ENCODE assay signal across 8 cellular contexts in genomic region chr20:36862857-36863668, GRCh38. TPM values are rescaled to one million over a fixed set of nuclear protein-coding genes. Genes with fewer than 3 reads are reported as not detected.
DNase-seq lines count a peak whose midpoint lies in the region; ATAC-seq and TF ChIP-seq lines count a peak whose summit lies in the region.

No MANE protein-coding gene starts in this region.

- no peaks in the 10 kb centered on the region for H3K9me2 ChIP-seq in OCI-LY1 (ENCODE audit: low read depth, low read length)

- WGBS in gastroesophageal sphincter (ENCODE audit: low coverage in 1 of 2), 2 donors = no CpG with 5 or more reads among the region's 129 CpGs
- WGBS in spleen, 5 donors = 0 to 2% (median 1%) methylated on average over 2 to 129 of the region's 129 CpGs

- H3K27me3 ChIP-seq in OCI-LY1 (ENCODE audit: insufficient read depth, low read length) (no peaks in the 10 kb centered on the region; the same call in 1 of the 2 replicates), gastroesophageal sphincter (no peaks in the 10 kb centered on the region), spleen (replicated peaks in 1 of 7) (peaks cover 0 to 33% (median 0%) of the 10 kb centered on the region in 7 donors)

- H3F3A ChIP-seq in OCI-LY1 (ENCODE audit: insufficient read depth, low read length) = no peaks in the 10 kb centered on the region

- intact Hi-C loops in spleen (cut with DNase I; ENCODE audit: low total_unique reads) = no loop called here

- H3K4me1 ChIP-seq in OCI-LY1 (ENCODE audit: insufficient read depth, low read length, severe bottlenecking) (peaks cover 51% of the 10 kb centered on the region), gastroesophageal sphincter (peaks cover 0 to 62% (median 29%) of the 10 kb centered on the region in 3 donors), spleen (peaks cover 12 to 78% (median 70%) of the 10 kb centered on the region in 6 donors)

- H2AFZ ChIP-seq in OCI-LY1 (ENCODE audit: low read length) = no peak overlapping the region

- H3K4me2 ChIP-seq in OCI-LY1 (ENCODE audit: low read length) = peak overlapping the region; percentile 51

- peak overlapping the region; percentile 48; the same call in 1 of the 2 replicates for H3K9ac ChIP-seq in OCI-LY1 (ENCODE audit: low read length)

- H3K9me3 ChIP-seq in OCI-LY1 (ENCODE audit: low read length) (no peaks in the 10 kb centered on the region), gastroesophageal sphincter (no peaks in the 10 kb centered on the region), spleen (no peaks in the 10 kb centered on the region)

- peak; percentile 1 for ATAC-seq in gastroesophageal sphincter

- DNase-seq in GOT3 (lab: John Stamatoyannopoulos, UW) (peak; percentile 67), spleen (peak; percentile 87), germinal center (ENCODE audit: low spot score) (no peak), SHP77 (lab: John Stamatoyannopoulos, UW) (no peak)
- DNase-seq in activated CD4-positive, alpha-beta T cell treated with anti-CD3 and anti-CD28 coated beads for 48 hours = no peak

- no peak for TF ChIP-seq EP300 in gastroesophageal sphincter (IDR thresholded peaks at IDR 0.05)

- peak overlapping the region; percentile 57 for H3K4me3 ChIP-seq in OCI-LY1 (ENCODE audit: low read depth, low read length, poor library complexity, severe bottlenecking)
- H3K4me3 ChIP-seq in gastroesophageal sphincter = peak overlapping the region; percentile 32 to 86
- peak overlapping the region; percentile 21 to 86 (median 56) for H3K4me3 ChIP-seq in spleen

- H3K27ac ChIP-seq in OCI-LY1 (ENCODE audit: low read depth, low read length, poor library complexity, severe bottlenecking) (no peak overlapping the region), gastroesophageal sphincter (peak overlapping the region; percentile 79 to 98 (median 96)), spleen (peak overlapping the region in 7 of 8 donors; percentile 36 to 86 (median 78))

- TF ChIP-seq CTCF in OCI-LY1 (IDR thresholded peaks at IDR 0.05; ENCODE audit: low read length) (no peak), gastroesophageal sphincter (IDR thresholded peaks at IDR 0.05) (no peak), spleen (IDR thresholded peaks at IDR 0.05 in 8 of 11, conservative IDR thresholded peaks at IDR 0.05 in 3 of 11) (no peak)

- TF ChIP-seq POLR2A in GM15510 (IDR thresholded peaks at IDR 0.05; ENCODE audit: borderline replicate concordance, extremely low read depth, insufficient read length) (peak; percentile 12), gastroesophageal sphincter (IDR thresholded peaks at IDR 0.05) (peak; percentile 59 to 68), spleen (IDR thresholded peaks at IDR 0.05) (no peak)

- H3K79me2 ChIP-seq in OCI-LY1 (ENCODE audit: insufficient read depth, low read length) = no peaks in the 10 kb centered on the region

- H4K20me1 ChIP-seq in OCI-LY1 (ENCODE audit: insufficient read depth, low read length) = no peaks in the 10 kb centered on the region

- H3K36me3 ChIP-seq in OCI-LY1 (ENCODE audit: insufficient read depth, low read length) = no peaks in the 10 kb centered on the region
- H3K36me3 ChIP-seq in gastroesophageal sphincter = no peaks in the 10 kb centered on the region
- H3K36me3 ChIP-seq in spleen = no peaks in the 10 kb centered on the region

RNA-seq across cellular contexts. Expression of gene TLDC2, which starts 12.9 kb away (rescaled TPM):
- total RNA-seq in gastroesophageal sphincter (1 to 10 TPM in 1 of 4 donors, under 1 TPM in 2, not detected in 1; 0.27 to 3.7 (median 0.27) TPM), spleen (not detected)
- polyA plus RNA-seq in spleen = under 1 TPM; 0.05 to 0.16 (median 0.11) TPM

Comparison
In these comparisons a context has a peak if more than half of its experiments do, and no peak if none do; other contexts are left out.
1. POLR2A ChIP-seq: peak in GM15510 (single experiment) and gastroesophageal sphincter (2 of 2); none in spleen (0 of 3).
2. DNase-seq: peak in GOT3 (single experiment) and spleen (single experiment); none in germinal center (single experiment), activated CD4-positive, alpha-beta T cell treated with anti-CD3 and anti-CD28 coated beads for 48 hours (single experiment) and SHP77 (0 of 2).
3. Peak in every context shown above with its lines, with median percentiles within 50 percentile points of each other: H3K4me3 ChIP-seq.